22 cellular contexts compared by ENCODE assay signal in genomic region chr9:16954032-16954431, GRCh38.
"Had no signal": no experiment of that assay in that cellular context is flagged by ENCODE, and none has a peak within 500 bp of the region (broad histone marks: within the 10 kb centered on the region; RNA-seq: fewer than 3 reads in every experiment).

No MANE protein-coding gene starts in this region.

- DNase-seq: effector memory CD8-positive, alpha-beta T cell; foreskin fibroblast; glutamatergic neuron; islet precursor cell; left ventricle myocardium superior; mesendoderm; naive thymus-derived CD4-positive, alpha-beta T cell; psoas muscle; small intestine; stimulated activated CD4-positive, alpha-beta T cell treated with anti-CD3 and anti-CD28 coated beads, Interleukin-12 subunit alpha, Interleukin-12 subunit beta, amount 100 ng/mL, for 4 hours; stimulated activated naive CD4-positive, alpha-beta T cell; stomach; substantia nigra; transverse colon had no signal

- H3K9me3 Mint-ChIP-seq: dendritic cell treated with granulocyte-macrophage colony-stimulating factor and Interleukin-4, amounts not matched to agents 40 ng/mL and 50 ng/mL, for 4 days; nephron progenitor cell had no signal

- H3K4me1 ChIP-seq: esophagus muscularis mucosa, gastroesophageal sphincter, parathyroid adenoma, psoas muscle, stomach, transverse colon had no signal

- H2AFZ ChIP-seq: parathyroid adenoma had no signal

- H3K4me1 Mint-ChIP-seq: naive thymus-derived CD4-positive, alpha-beta T cell had no signal

- H3K27ac Mint-ChIP-seq: dendritic cell treated with granulocyte-macrophage colony-stimulating factor and Interleukin-4, amounts not matched to agents 40 ng/mL and 50 ng/mL, for 4 days; effector memory CD8-positive, alpha-beta T cell; naive thymus-derived CD4-positive, alpha-beta T cell; nephron progenitor cell had no signal

- H3K36me3 ChIP-seq: esophagus muscularis mucosa, gastroesophageal sphincter, stomach, thoracic aorta, transverse colon had no signal

- H3K9me3 ChIP-seq: esophagus muscularis mucosa, gastroesophageal sphincter, psoas muscle, stomach, thoracic aorta, transverse colon had no signal

- H3K4me3 ChIP-seq: esophagus muscularis mucosa, gastroesophageal sphincter, lung, psoas muscle, stomach, thoracic aorta, transverse colon had no signal

- H3K9ac ChIP-seq: parathyroid adenoma had no signal

- H3K4me3 Mint-ChIP-seq: dendritic cell treated with granulocyte-macrophage colony-stimulating factor and Interleukin-4, amounts not matched to agents 40 ng/mL and 50 ng/mL, for 4 days; effector memory CD8-positive, alpha-beta T cell; naive thymus-derived CD4-positive, alpha-beta T cell; nephron progenitor cell had no signal

- H3K27me3 Mint-ChIP-seq: dendritic cell treated with granulocyte-macrophage colony-stimulating factor and Interleukin-4, amounts not matched to agents 40 ng/mL and 50 ng/mL, for 4 days; effector memory CD8-positive, alpha-beta T cell; naive thymus-derived CD4-positive, alpha-beta T cell had no signal

- H3K79me2 ChIP-seq: parathyroid adenoma had no signal

- ATAC-seq: effector memory CD8-positive, alpha-beta T cell; gastroesophageal sphincter; left ventricle myocardium superior; naive thymus-derived CD4-positive, alpha-beta T cell; psoas muscle had no signal

- H3K27ac ChIP-seq: epithelial cell of prostate, esophagus muscularis mucosa, gastroesophageal sphincter, parathyroid adenoma, psoas muscle, stomach, thoracic aorta, transverse colon had no signal

- H3K27me3 ChIP-seq: esophagus muscularis mucosa, gastroesophageal sphincter, stomach, transverse colon had no signal
